26 cellular contexts compared by ENCODE assay signal in genomic region chr20:56859039-56859750, GRCh38.
A peak's percentile ranks its signal among the peaks of the same experiment; 100 is the strongest.
DNase-seq lines count a peak whose midpoint lies in the region; ATAC-seq and TF ChIP-seq lines count a peak whose summit lies in the region.
"Had no signal": no experiment of that assay in that cellular context is flagged by ENCODE, and none has a peak within 500 bp of the region (broad histone marks: within the 10 kb centered on the region; RNA-seq: fewer than 3 reads in every experiment).

No MANE protein-coding gene starts in this region.

- no peak overlapping the region for H3K4me3 ChIP-seq in Peyer's patch
- peak overlapping the region; percentile 25; the same call in 1 of the 2 replicates for H3K4me3 ChIP-seq in iPS-20b (ENCODE audit: low read length)
- no peak overlapping the region for H3K4me3 ChIP-seq in rectal smooth muscle tissue (ENCODE audit: low read length)
- H3K4me3 ChIP-seq: A549, lower lobe of right lung, MG63, upper lobe of left lung had no signal

- H3K4me1 ChIP-seq in Peyer's patch (no peaks in the 10 kb centered on the region), iPS-20b (ENCODE audit: insufficient read depth, low read length) (peaks cover 18% of the 10 kb centered on the region; the same call in 1 of the 2 replicates), rectal smooth muscle tissue (ENCODE audit: control insufficient read depth, insufficient read depth, low read length) (peaks cover 14% of the 10 kb centered on the region)
- H3K4me1 ChIP-seq: BE2C, lower lobe of right lung had no signal

- no peak for ATAC-seq in Right ventricle myocardium inferior
- no peak for ATAC-seq in HG03280 (IDR thresholded peaks at IDR 0.05; ENCODE audit: unreplicated experiment)
- ATAC-seq in GM21786 (IDR thresholded peaks at IDR 0.05; ENCODE audit: unreplicated experiment): no peak
- ATAC-seq: A549; activated CD8-positive, alpha-beta T cell treated with anti-CD3 and anti-CD28 coated beads, Interleukin-2, amount 10 ng/mL, durations not matched to agents 7 days and 5 days had no signal

- H3K27me3 ChIP-seq in Peyer's patch: no peaks in the 10 kb centered on the region
- H3K27me3 ChIP-seq in iPS-20b (ENCODE audit: insufficient read depth, low read length): peaks cover 14% of the 10 kb centered on the region; the same call in 1 of the 2 replicates
- H3K27me3 ChIP-seq in rectal smooth muscle tissue (ENCODE audit: control insufficient read depth, insufficient read depth, low read length): no peaks in the 10 kb centered on the region
- H3K27me3 ChIP-seq: BE2C, MG63, upper lobe of left lung had no signal

- DNase-seq in ELF-1 (ENCODE audit: low read depth, low spot score) (peak; percentile 81), Peyer's patch (no peak), Right ventricle myocardium inferior (ENCODE audit: missing footprints) (no peak), NCI-H1930 (lab: John Stamatoyannopoulos, UW) (no peak)
- DNase-seq: activated CD4-positive, alpha-beta T cell treated with anti-CD3 and anti-CD28 coated beads for 1 hour; activated CD8-positive, alpha-beta T cell treated with anti-CD3 and anti-CD28 coated beads, Interleukin-2, amount 10 ng/mL, durations not matched to agents 7 days and 5 days; activated naive CD4-positive, alpha-beta T cell treated with Interleukin-2 at 50 U/mL for 16 hours; activated T-cell treated with anti-CD3 and anti-CD28 coated beads, Interleukin-2, amount 50 U/mL, for 24 hours; amniotic stem cell; BE2C; dermis blood vessel endothelial cell; DND-41; lower lobe of right lung; MG63; NCI-H1436; NCI-H2171; nucleus accumbens; SHP77 treated with DMSO at 0.1 percent for 48 hours; stimulated activated CD4-positive, alpha-beta T cell treated with anti-CD3 and anti-CD28 coated beads, Interleukin-15, amount 100 ng/mL, for 24 hours; upper lobe of left lung had no signal

- H3K27ac ChIP-seq in Peyer's patch (peak overlapping the region in 3 of 4 donors; percentile 22 to 60 (median 31)), iPS-20b (ENCODE audit: low read length) (peak overlapping the region; percentile 18), rectal smooth muscle tissue (ENCODE audit: low read depth, low read length) (peak overlapping the region; percentile 38)
- H3K27ac ChIP-seq: lower lobe of right lung, upper lobe of left lung had no signal

- no peak for TF ChIP-seq CTCF in Peyer's patch (IDR thresholded peaks at IDR 0.05)

- intact Hi-C loops in Right ventricle myocardium inferior (cut with DNase I): no loop called here

- H3K36me3 ChIP-seq in Peyer's patch: no peaks in the 10 kb centered on the region
- no peaks in the 10 kb centered on the region for H3K36me3 ChIP-seq in iPS-20b (ENCODE audit: insufficient read depth, low read depth, low read length)
- no peaks in the 10 kb centered on the region for H3K36me3 ChIP-seq in rectal smooth muscle tissue (ENCODE audit: control insufficient read depth, insufficient read depth, low read length)
- H3K36me3 ChIP-seq: BE2C, lower lobe of right lung, MG63, upper lobe of left lung had no signal

- H3K9ac ChIP-seq in iPS-20b (ENCODE audit: low read depth, low read length): peak overlapping the region; percentile 34; the same call in 1 of the 2 replicates
- no peak overlapping the region for H3K9ac ChIP-seq in rectal smooth muscle tissue (ENCODE audit: low read length)

- H3K9me3 ChIP-seq in Peyer's patch (no peaks in the 10 kb centered on the region), iPS-20b (ENCODE audit: insufficient read depth, low read depth, low read length) (no peaks in the 10 kb centered on the region)
- H3K9me3 ChIP-seq: A549, BE2C, Caco-2, lower lobe of right lung, MG63, upper lobe of left lung had no signal

- TF ChIP-seq POLR2A in Peyer's patch (IDR thresholded peaks at IDR 0.05): no peak
